Comparison of ENCODE assay signal across 17 cellular contexts in genomic region chr1:188822248-188822647, GRCh38.
DNase-seq lines count a peak whose midpoint lies in the region; ATAC-seq and TF ChIP-seq lines count a peak whose summit lies in the region.
"Had no signal": no experiment of that assay in that cellular context is flagged by ENCODE, and none has a peak within 500 bp of the region (broad histone marks: within the 10 kb centered on the region; RNA-seq: fewer than 3 reads in every experiment).

No MANE protein-coding gene starts in this region.

- no peaks in the 10 kb centered on the region for H3K36me3 Mint-ChIP-seq in activated CD4-positive, alpha-beta memory T cell treated with anti-CD3 and anti-CD28 coated beads, Interleukin-2, amount 10 ng/mL, durations not matched to agents 7 days and 5 days (ENCODE audit: low read depth)
- H3K36me3 Mint-ChIP-seq: activated naive CD4-positive, alpha-beta T cell treated with anti-CD3 and anti-CD28 coated beads, Interleukin-2, amount 50 U/mL, for 24 hours had no signal

- TF ChIP-seq CTCF in Loucy (conservative IDR thresholded peaks at IDR 0.05; ENCODE audit: low read length) (no peak), hepatocyte (IDR thresholded peaks at IDR 0.05; ENCODE audit: poor library complexity) (no peak)

- H3K27me3 ChIP-seq in Loucy (ENCODE audit: insufficient read depth, low read length, poor library complexity, severe bottlenecking): no peaks in the 10 kb centered on the region
- no peaks in the 10 kb centered on the region for H3K27me3 ChIP-seq in hepatocyte
- H3K27me3 ChIP-seq: gastroesophageal sphincter had no signal

- H3K4me1 ChIP-seq in Loucy (ENCODE audit: insufficient read depth, low read length, poor library complexity, severe bottlenecking) (no peaks in the 10 kb centered on the region), hepatocyte (ENCODE audit: insufficient read depth) (no peaks in the 10 kb centered on the region)
- H3K4me1 ChIP-seq: gastroesophageal sphincter had no signal

- H3K27ac Mint-ChIP-seq in activated CD4-positive, alpha-beta memory T cell treated with anti-CD3 and anti-CD28 coated beads, Interleukin-2, amount 10 ng/mL, durations not matched to agents 7 days and 5 days: no peak overlapping the region
- H3K27ac Mint-ChIP-seq: activated naive CD4-positive, alpha-beta T cell treated with anti-CD3 and anti-CD28 coated beads, Interleukin-2, amount 50 U/mL, for 24 hours; progenitor cell of endocrine pancreas had no signal

- H4K20me1 ChIP-seq in Loucy (ENCODE audit: insufficient read depth, low read length, poor library complexity, severe bottlenecking): no peaks in the 10 kb centered on the region
- no peaks in the 10 kb centered on the region for H4K20me1 ChIP-seq in hepatocyte (ENCODE audit: insufficient read depth, poor library complexity, severe bottlenecking)

- H3K9me3 Mint-ChIP-seq in activated CD4-positive, alpha-beta memory T cell treated with anti-CD3 and anti-CD28 coated beads, Interleukin-2, amount 10 ng/mL, durations not matched to agents 7 days and 5 days: no peaks in the 10 kb centered on the region

- POLR2A ChIA-PET in activated CD4-positive, alpha-beta memory T cell treated with anti-CD3 and anti-CD28 coated beads, Interleukin-2, amount 10 ng/mL, durations not matched to agents 7 days and 5 days (lab: Charles Lee): no interaction called here

- no peak for ATAC-seq in GM18519 (IDR thresholded peaks at IDR 0.05; ENCODE audit: low FRiP score, unreplicated experiment)
- ATAC-seq: gastroesophageal sphincter had no signal

- no peaks in the 10 kb centered on the region for H3K9me2 ChIP-seq in Loucy (replicated peaks; ENCODE audit: low read depth, low read length)
- no peaks in the 10 kb centered on the region for H3K9me2 ChIP-seq in hepatocyte (replicated peaks; ENCODE audit: insufficient read depth)

- H3F3A ChIP-seq in Loucy (ENCODE audit: low read depth): no peaks in the 10 kb centered on the region

- CTCF ChIA-PET in activated CD4-positive, alpha-beta memory T cell treated with anti-CD3 and anti-CD28 coated beads, Interleukin-2, amount 10 ng/mL, durations not matched to agents 7 days and 5 days (lab: Charles Lee): interaction anchor here (0.8 kb wide), 1 partner anchor 40 kb away, joined by 3 read pairs; no protein-coding TSS in a partner anchor

- H3K9ac ChIP-seq in Loucy (ENCODE audit: low read depth, low read length, poor library complexity, severe bottlenecking): no peak overlapping the region
- H3K9ac ChIP-seq: GM23248 had no signal

- 27% methylated on average over 2 of the region's 2 CpGs for WGBS in hepatocyte (ENCODE audit: low lambda C conversion rate, missing lambda C conversion rate)

- peak; percentile 52 for DNase-seq in DMS53 (lab: John Stamatoyannopoulos, UW)
- peak; percentile 41 for DNase-seq in SK-N-DZ (ENCODE audit: low spot score)
- no peak for DNase-seq in hepatocyte (ENCODE audit: low spot score)
- DNase-seq in RPMI8226: no peak
- DNase-seq in activated CD4-positive, alpha-beta memory T cell treated with anti-CD3 and anti-CD28 coated beads, Interleukin-2, amount 10 ng/mL, durations not matched to agents 7 days and 5 days: no peak
- DNase-seq in occipital lobe (lab: John Stamatoyannopoulos, UW): no peak
- DNase-seq: activated CD4-positive, CD25-positive, alpha-beta regulatory T cell; activated CD8-positive, alpha-beta memory T cell treated with anti-CD3 and anti-CD28 coated beads, Interleukin-2, amount 50 U/mL, for 4 hours; GM23248; KBM-7; NCI-H187 treated with DMSO at 0.1 percent for 48 hours; T-helper 1 cell had no signal

- H3K36me3 ChIP-seq in Loucy (ENCODE audit: insufficient read depth, low read length): no peaks in the 10 kb centered on the region
- H3K36me3 ChIP-seq in hepatocyte (replicated peaks; ENCODE audit: insufficient read depth, low read depth): no peaks in the 10 kb centered on the region
- H3K36me3 ChIP-seq: gastroesophageal sphincter had no signal

- no peak overlapping the region for H3K4me3 Mint-ChIP-seq in activated CD4-positive, alpha-beta memory T cell treated with anti-CD3 and anti-CD28 coated beads, Interleukin-2, amount 10 ng/mL, durations not matched to agents 7 days and 5 days
- H3K4me3 Mint-ChIP-seq: activated naive CD4-positive, alpha-beta T cell treated with anti-CD3 and anti-CD28 coated beads, Interleukin-2, amount 50 U/mL, for 24 hours had no signal

- H3K27me3 Mint-ChIP-seq in activated CD4-positive, alpha-beta memory T cell treated with anti-CD3 and anti-CD28 coated beads, Interleukin-2, amount 10 ng/mL, durations not matched to agents 7 days and 5 days: no peaks in the 10 kb centered on the region
- H3K27me3 Mint-ChIP-seq: activated naive CD4-positive, alpha-beta T cell treated with anti-CD3 and anti-CD28 coated beads, Interleukin-2, amount 50 U/mL, for 24 hours; progenitor cell of endocrine pancreas had no signal

- H3K4me3 ChIP-seq in Loucy (ENCODE audit: low read length, poor library complexity, severe bottlenecking): no peak overlapping the region
- no peak overlapping the region for H3K4me3 ChIP-seq in hepatocyte
- H3K4me3 ChIP-seq: gastroesophageal sphincter, GM23248 had no signal

- no peak overlapping the region for H3K27ac ChIP-seq in hepatocyte
- H3K27ac ChIP-seq: gastroesophageal sphincter, GM23248 had no signal

- H3K79me2 ChIP-seq in Loucy (ENCODE audit: insufficient read depth, low read length): no peaks in the 10 kb centered on the region
- H3K79me2 ChIP-seq in hepatocyte: no peaks in the 10 kb centered on the region

- H2AFZ ChIP-seq in Loucy (ENCODE audit: low read length): no peak overlapping the region
- H2AFZ ChIP-seq in hepatocyte: no peak overlapping the region
- H2AFZ ChIP-seq: GM23248 had no signal

- no peaks in the 10 kb centered on the region for H3K4me1 Mint-ChIP-seq in activated CD4-positive, alpha-beta memory T cell treated with anti-CD3 and anti-CD28 coated beads, Interleukin-2, amount 10 ng/mL, durations not matched to agents 7 days and 5 days
- H3K4me1 Mint-ChIP-seq: activated naive CD4-positive, alpha-beta T cell treated with anti-CD3 and anti-CD28 coated beads, Interleukin-2, amount 50 U/mL, for 24 hours had no signal

- no peaks in the 10 kb centered on the region for H3K9me3 ChIP-seq in Loucy (ENCODE audit: insufficient read depth, low read depth, low read length)
- H3K9me3 ChIP-seq in hepatocyte (ENCODE audit: low read depth): no peaks in the 10 kb centered on the region
- H3K9me3 ChIP-seq: gastroesophageal sphincter had no signal

- H3K4me2 ChIP-seq in Loucy (ENCODE audit: low read depth, low read length, poor library complexity, severe bottlenecking): peak overlapping the region; percentile 36
- peak overlapping the region; percentile 49 for H3K4me2 ChIP-seq in hepatocyte

Comparison
In these comparisons a context has a peak if more than half of its experiments do, and no peak if none do; other contexts are left out.
1. DNase-seq: peak in DMS53 (single experiment) and SK-N-DZ (single experiment); none in hepatocyte (single experiment), RPMI8226 (single experiment), activated CD4-positive, alpha-beta memory T cell treated with anti-CD3 and anti-CD28 coated beads, Interleukin-2, amount 10 ng/mL, durations not matched to agents 7 days and 5 days (single experiment) and occipital lobe (single experiment).